14 cellular contexts compared by ENCODE assay signal in the genomic region with DNA sequence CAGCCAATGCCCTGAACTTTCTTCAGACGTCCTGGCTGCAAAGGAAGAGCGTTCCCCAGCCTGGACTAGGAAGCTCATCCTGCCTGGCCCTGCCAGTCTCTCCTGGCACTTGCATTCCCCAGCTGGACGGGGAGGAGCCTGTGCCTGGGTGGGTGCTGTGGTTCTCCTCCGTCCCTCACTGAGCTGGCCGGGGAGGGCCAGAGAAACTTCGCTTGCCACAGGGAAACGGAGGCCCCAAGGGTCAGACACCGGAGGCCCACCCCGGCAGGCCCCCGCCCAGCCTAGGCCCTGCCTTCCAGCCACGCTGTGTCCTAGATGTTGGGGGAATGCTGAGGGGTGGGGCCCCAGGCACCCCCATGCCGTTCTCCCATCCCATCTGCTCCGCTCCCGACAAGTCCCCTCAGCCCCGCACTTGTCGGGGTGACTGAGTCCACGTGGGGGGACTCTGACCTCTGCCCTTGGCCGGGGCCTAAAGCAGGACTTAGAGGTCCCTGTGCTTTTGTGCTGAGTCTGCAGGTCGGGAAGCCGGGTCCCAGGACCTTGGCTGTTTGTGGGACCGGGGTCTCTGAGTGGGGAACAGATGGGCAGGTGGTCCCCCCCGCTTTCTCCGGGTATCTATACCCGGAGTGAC. TPM values are rescaled to one million over a fixed set of nuclear protein-coding genes. Genes with fewer than 3 reads are reported as not detected.
DNase-seq lines count a peak whose midpoint lies in the region; ATAC-seq, FAIRE-seq and TF ChIP-seq lines count a peak whose summit lies in the region.
"Had no signal": no experiment of that assay in that cellular context is flagged by ENCODE, and none has a peak within 500 bp of the region (broad histone marks: within the 10 kb centered on the region; RNA-seq: fewer than 3 reads in every experiment).

No MANE protein-coding gene starts in this region.

- H3K4me1 ChIP-seq in adrenal gland (replicated peaks in 1 of 2) (peaks cover 11 to 12% of the 10 kb centered on the region in 2 donors), HepG2 (ENCODE audit: insufficient read depth, low read length) (peaks cover 56% of the 10 kb centered on the region)

- no peak overlapping the region for H3K4me3 ChIP-seq in adrenal gland
- no peak overlapping the region for H3K4me3 ChIP-seq in HepG2 (replicated peaks in 1 of 3; ENCODE audit: insufficient read depth in 1 of 3, low read depth in 2 of 3, low read length in 3 of 3)
- H3K4me3 ChIP-seq: GM12878, HAP-1 had no signal

- H3K27me3 ChIP-seq in adrenal gland = no peaks in the 10 kb centered on the region
- H3K27me3 ChIP-seq in HepG2 (ENCODE audit: control insufficient read depth in 1 of 2, insufficient read depth in 2 of 2, low read length in 2 of 2) = no peaks in the 10 kb centered on the region; a peak in 2 of 5 replicates

- peaks cover 8% of the 10 kb centered on the region; the same call in 1 of the 2 replicates for H4K20me1 ChIP-seq in HepG2 (ENCODE audit: insufficient read depth, low read length)

- no peak overlapping the region for H3K4me2 ChIP-seq in HepG2 (ENCODE audit: low read depth, low read length)

- H2AFZ ChIP-seq in HepG2 (ENCODE audit: low read length) = no peak overlapping the region

- FAIRE-seq in HepG2 (lab: Jason Lieb, UNC) = no peak
- FAIRE-seq: endometrium, GM12878 had no signal

- H3K36me3 ChIP-seq in adrenal gland (replicated peaks in 1 of 2) (no peaks in the 10 kb centered on the region), HepG2 (replicated peaks in 1 of 2; ENCODE audit: control insufficient read depth in 1 of 2, insufficient read depth in 2 of 2, low read length in 2 of 2) (peaks cover 2 to 23% of the 10 kb centered on the region in 2 experiments; a peak in 4 of 5 replicates)
- H3K36me3 ChIP-seq: HAP-1 had no signal

- ATAC-seq in HepG2 = no peak
- ATAC-seq: GM12878; stimulated activated effector memory CD8-positive, alpha-beta T cell treated with anti-CD3 and anti-CD28 coated beads, Interleukin-12 subunit alpha, Interleukin-12 subunit beta, amount 100 ng/mL, for 72 hours had no signal

- TF ChIP-seq CTCF in adrenal gland (IDR thresholded peaks at IDR 0.05) = no peak
- TF ChIP-seq CTCF in HepG2 (CRISPR knock-in tag; IDR thresholded peaks at IDR 0.05) = no peak

- peaks cover 23% of the 10 kb centered on the region for H3K79me2 ChIP-seq in HepG2 (ENCODE audit: insufficient read depth, low read length)

- DNase-seq in activated CD8-positive, alpha-beta memory T cell treated with anti-CD3 and anti-CD28 coated beads, Interleukin-2, amount 50 U/mL, for 4 hours = peak; percentile 12
- DNase-seq in activated CD8-positive, alpha-beta memory T cell treated with anti-CD3 and anti-CD28 coated beads for 24 hours = no peak
- DNase-seq in adrenal gland = peak in 4 of 7 donors; percentile 5 to 22 (median 14)
- no peak for DNase-seq in HepG2 (ENCODE audit: low spot score)
- DNase-seq in superior temporal gyrus (ENCODE audit: extremely low spot score) = peak; percentile 35
- no peak for DNase-seq in OCI-M2 (lab: John Stamatoyannopoulos, UW; ENCODE audit: unreplicated experiment)
- DNase-seq in OCI-M1 (lab: John Stamatoyannopoulos, UW) = no peak
- no peak for DNase-seq in COLO668 (lab: John Stamatoyannopoulos, UW; ENCODE audit: unreplicated experiment)
- DNase-seq: NCI-H2081 treated with DMSO at 0.1 percent for 48 hours, SW 1271 had no signal

- in situ Hi-C loops in HepG2 (cut with HindIII; ENCODE audit: extremely low pct_ligation_motif_present, low pct_unique_long_range_greater_than_20kb) = no loop called here

- intact Hi-C loops in adrenal gland (cut with DNase I) (no loop called here), HepG2 (cut with micrococcal nuclease; ENCODE audit: unreplicated experiment) (no loop called here)

- TF ChIP-seq POLR2A in adrenal gland (IDR thresholded peaks at IDR 0.05) (no peak), HepG2 (IDR thresholded peaks at IDR 0.05; ENCODE audit: insufficient read depth in 1 of 2, low read depth in 2 of 2, low read length in 2 of 2) (no peak)

- CTCF ChIA-PET in HepG2 (lab: Yijun Ruan, JAX; ENCODE audit: low intra/inter-chr PET ratio, low total read pairs) = no interaction called here

- TF ChIP-seq RAD21 in HepG2 (CRISPR knock-in tag; IDR thresholded peaks at IDR 0.05) = no peak

- POLR2A ChIA-PET in HepG2 (lab: Yijun Ruan, JAX) = no interaction called here

- H3K9me3 ChIP-seq in adrenal gland (replicated peaks in 1 of 3) (no peaks in the 10 kb centered on the region), HepG2 (ENCODE audit: low read length) (no peaks in the 10 kb centered on the region)
- H3K9me3 ChIP-seq: HAP-1 had no signal

- TF ChIP-seq EP300 in HepG2 (IDR thresholded peaks at IDR 0.05; ENCODE audit: low read depth in 2 of 2, low read length in 2 of 2) = no peak
- TF ChIP-seq EP300 in HepG2 (CRISPR knock-in tag; IDR thresholded peaks at IDR 0.05; ENCODE audit: borderline replicate concordance) = no peak

- no peak overlapping the region for H3K27ac ChIP-seq in adrenal gland
- no peak overlapping the region for H3K27ac ChIP-seq in HepG2 (ENCODE audit: extremely low read length, insufficient read depth, low read length)

- no peak overlapping the region for H3K9ac ChIP-seq in HepG2 (ENCODE audit: insufficient read depth, low read depth, low read length)

- no TSS peak for BruUV-seq in HepG2 (replicated peaks; lab: Mats Ljungman, UMichigan)

- WGBS in adrenal gland, 4 donors = 89 to 94% (median 93%) methylated on average over 6 to 24 of the region's 24 CpGs
- 92% methylated on average over 17 of the region's 24 CpGs for WGBS in HepG2 (ENCODE audit: low lambda C conversion rate)

RNA-seq across cellular contexts. Expression of a gene that starts 4.8 kb away (rescaled TPM):
- 1 to 10 TPM in 4 of 8 donors, under 1 TPM in 2, not detected in 2; 0.36 to 2.1 (median 1.8) TPM for total RNA-seq in adrenal gland
- 10 to 100 TPM in 2 of 3 donors, under 1 TPM in 1; 0.20 to 16.8 (median 11.4) TPM for polyA plus RNA-seq in adrenal gland
- 78.5 and 105 TPM in 2 replicates for total RNA-seq in HepG2 (2016; rRNA removed; fragmentation: Illumina TruSeq; extraction: Trizol)
- total RNA-seq in HepG2 (2016; cell fraction: cytosol; rRNA removed; fragmentation: Illumina TruSeq; extraction: Trizol; ENCODE audit: low read depth) = 13.1 and 13.2 TPM in 2 replicates
- 61.2 and 115 TPM in 2 replicates for total RNA-seq in HepG2 (2016; cell fraction: insoluble cytoplasmic fraction; rRNA removed; fragmentation: Illumina TruSeq; extraction: Trizol)
- total RNA-seq in HepG2 (2016; cell fraction: membrane; rRNA removed; fragmentation: Illumina TruSeq; extraction: Trizol) = 21.0 and 27.4 TPM in 2 replicates
- total RNA-seq in HepG2 (2016; cell fraction: nucleus; rRNA removed; fragmentation: Illumina TruSeq; extraction: Trizol) = 94.5 and 110 TPM in 2 replicates
- 75.7 and 112 TPM in 2 replicates for polyA plus RNA-seq in HepG2 (2011; rRNA removed)
- polyA plus RNA-seq in HepG2 (2011; cell fraction: cytosol; rRNA removed) = 34.7 and 61.2 TPM in 2 replicates
- polyA plus RNA-seq in HepG2 (2011; cell fraction: nucleus; rRNA removed) = 656 and 751 TPM in 2 replicates
- 108 and 140 TPM in 2 replicates for polyA plus RNA-seq in HepG2 (2012)
- polyA plus RNA-seq in HepG2 (2016; cell fraction: cytosol; fragmentation: Illumina TruSeq; extraction: Trizol; ENCODE audit: low read depth) = 11.0 and 12.4 TPM in 2 replicates
- 47.9 and 52.0 TPM in 2 replicates for polyA plus RNA-seq in HepG2 (2016; cell fraction: insoluble cytoplasmic fraction; fragmentation: Illumina TruSeq; extraction: Trizol; ENCODE audit: low read depth)
- polyA plus RNA-seq in HepG2 (2016; cell fraction: membrane; fragmentation: Illumina TruSeq; extraction: Trizol; ENCODE audit: low read depth) = 11.9 and 17.7 TPM in 2 replicates
- 369 and 379 TPM in 2 replicates for polyA plus RNA-seq in HepG2 (2016; cell fraction: nucleus; fragmentation: Illumina TruSeq; extraction: Trizol; ENCODE audit: insufficient read depth, low read depth)
- polyA minus RNA-seq in HepG2 (2011; rRNA and poly(A)+ RNA removed; ENCODE audit: low replicate concordance) = 0.42 and 84.7 TPM in 2 replicates
- polyA minus RNA-seq in HepG2 (2011; cell fraction: cytosol; rRNA and poly(A)+ RNA removed) = 33.3 and 39.2 TPM in 2 replicates
- polyA minus RNA-seq in HepG2 (2011; cell fraction: nucleus; rRNA and poly(A)+ RNA removed) = 93.9 and 118 TPM in 2 replicates

RNA-seq across cellular contexts. Expression of a gene that starts 33.7 kb away (rescaled TPM):
- total RNA-seq in adrenal gland (10 to 100 TPM in 7 of 8 donors, 1 to 10 TPM in 1; 8.4 to 58.5 (median 25.3) TPM), HepG2 (2016; rRNA removed; fragmentation: Illumina TruSeq; extraction: Trizol) (2.8 and 3.3 TPM in 2 replicates)
- polyA plus RNA-seq in adrenal gland (10 to 100 TPM; 12.8 to 91.5 (median 51.5) TPM), HepG2 (2011; rRNA removed) (1.4 and 2.6 TPM in 2 replicates)
- total RNA-seq in HepG2 (2016; cell fraction: cytosol; rRNA removed; fragmentation: Illumina TruSeq; extraction: Trizol; ENCODE audit: low read depth) = 2.1 and 2.7 TPM in 2 replicates
- 3.0 and 3.3 TPM in 2 replicates for total RNA-seq in HepG2 (2016; cell fraction: insoluble cytoplasmic fraction; rRNA removed; fragmentation: Illumina TruSeq; extraction: Trizol)
- 3.0 and 3.8 TPM in 2 replicates for total RNA-seq in HepG2 (2016; cell fraction: membrane; rRNA removed; fragmentation: Illumina TruSeq; extraction: Trizol)
- 1.5 and 1.7 TPM in 2 replicates for total RNA-seq in HepG2 (2016; cell fraction: nucleus; rRNA removed; fragmentation: Illumina TruSeq; extraction: Trizol)
- 1.4 and 2.8 TPM in 2 replicates for polyA plus RNA-seq in HepG2 (2011; cell fraction: cytosol; rRNA removed)
- polyA plus RNA-seq in HepG2 (2011; cell fraction: nucleus; rRNA removed) = 9.6 and 9.7 TPM in 2 replicates
- polyA plus RNA-seq in HepG2 (2012) = 7.3 and 10.9 TPM in 2 replicates
- polyA plus RNA-seq in HepG2 (2016; cell fraction: cytosol; fragmentation: Illumina TruSeq; extraction: Trizol; ENCODE audit: low read depth) = 5.4 and 5.7 TPM in 2 replicates
- polyA plus RNA-seq in HepG2 (2016; cell fraction: insoluble cytoplasmic fraction; fragmentation: Illumina TruSeq; extraction: Trizol; ENCODE audit: low read depth) = 5.9 and 7.1 TPM in 2 replicates
- 6.0 and 7.3 TPM in 2 replicates for polyA plus RNA-seq in HepG2 (2016; cell fraction: membrane; fragmentation: Illumina TruSeq; extraction: Trizol; ENCODE audit: low read depth)
- 5.8 and 6.5 TPM in 2 replicates for polyA plus RNA-seq in HepG2 (2016; cell fraction: nucleus; fragmentation: Illumina TruSeq; extraction: Trizol; ENCODE audit: insufficient read depth, low read depth)
- polyA minus RNA-seq in HepG2 (2011; rRNA and poly(A)+ RNA removed; ENCODE audit: low replicate concordance) = 2.4 and 3.4 TPM in 2 replicates
- 3.4 and 5.6 TPM in 2 replicates for polyA minus RNA-seq in HepG2 (2011; cell fraction: cytosol; rRNA and poly(A)+ RNA removed)
- 0.77 and 1.6 TPM in 2 replicates for polyA minus RNA-seq in HepG2 (2011; cell fraction: nucleus; rRNA and poly(A)+ RNA removed)

RNA-seq across cellular contexts. Expression of a gene that starts 52.7 kb away (rescaled TPM):
- 100 to 1,000 TPM in 7 of 8 donors, 10 to 100 TPM in 1; 80.3 to 335 (median 181) TPM for total RNA-seq in adrenal gland
- polyA plus RNA-seq in adrenal gland = 100 to 1,000 TPM in 2 of 3 donors, 10 to 100 TPM in 1; 19.0 to 543 (median 246) TPM
- 0.07 and 0.14 TPM in 2 replicates for total RNA-seq in HepG2 (2016; rRNA removed; fragmentation: Illumina TruSeq; extraction: Trizol)
- total RNA-seq in HepG2 (2016; cell fraction: cytosol; rRNA removed; fragmentation: Illumina TruSeq; extraction: Trizol; ENCODE audit: low read depth) = not detected in 2 replicates
- 0.06 TPM in 1 of 2 replicates, not detected in the other for total RNA-seq in HepG2 (2016; cell fraction: insoluble cytoplasmic fraction; rRNA removed; fragmentation: Illumina TruSeq; extraction: Trizol)
- total RNA-seq in HepG2 (2016; cell fraction: membrane; rRNA removed; fragmentation: Illumina TruSeq; extraction: Trizol) = not detected in 2 replicates
- 0.13 and 0.22 TPM in 2 replicates for total RNA-seq in HepG2 (2016; cell fraction: nucleus; rRNA removed; fragmentation: Illumina TruSeq; extraction: Trizol)
- 0.41 and 1.6 TPM in 2 replicates for polyA plus RNA-seq in HepG2 (2011; rRNA removed)
- polyA plus RNA-seq in HepG2 (2011; cell fraction: cytosol; rRNA removed) = 0.27 and 0.31 TPM in 2 replicates
- 8.5 and 10.4 TPM in 2 replicates for polyA plus RNA-seq in HepG2 (2011; cell fraction: nucleus; rRNA removed)
- polyA plus RNA-seq in HepG2 (2012) = 0.36 and 0.81 TPM in 2 replicates
- not detected in 2 replicates for polyA plus RNA-seq in HepG2 (2016; cell fraction: cytosol; fragmentation: Illumina TruSeq; extraction: Trizol; ENCODE audit: low read depth)
- polyA plus RNA-seq in HepG2 (2016; cell fraction: insoluble cytoplasmic fraction; fragmentation: Illumina TruSeq; extraction: Trizol; ENCODE audit: low read depth) = not detected in 2 replicates
- not detected in 2 replicates for polyA plus RNA-seq in HepG2 (2016; cell fraction: membrane; fragmentation: Illumina TruSeq; extraction: Trizol; ENCODE audit: low read depth)
- polyA plus RNA-seq in HepG2 (2016; cell fraction: nucleus; fragmentation: Illumina TruSeq; extraction: Trizol; ENCODE audit: insufficient read depth, low read depth) = 0.48 and 0.69 TPM in 2 replicates
- polyA minus RNA-seq in HepG2 (2011; rRNA and poly(A)+ RNA removed; ENCODE audit: low replicate concordance) = 0.44 TPM in 1 of 2 replicates, not detected in the other
- polyA minus RNA-seq in HepG2 (2011; cell fraction: cytosol; rRNA and poly(A)+ RNA removed) = not detected in 2 replicates
- polyA minus RNA-seq in HepG2 (2011; cell fraction: nucleus; rRNA and poly(A)+ RNA removed) = 0.52 and 1.2 TPM in 2 replicates

Comparison
In these comparisons a context has a peak if more than half of its experiments do, and no peak if none do; other contexts are left out.
1. DNase-seq: peak in activated CD8-positive, alpha-beta memory T cell treated with anti-CD3 and anti-CD28 coated beads, Interleukin-2, amount 50 U/mL, for 4 hours (single experiment), adrenal gland (4 of 7) and superior temporal gyrus (single experiment); none in activated CD8-positive, alpha-beta memory T cell treated with anti-CD3 and anti-CD28 coated beads for 24 hours (single experiment), HepG2 (single experiment), OCI-M2 (single experiment), OCI-M1 (single experiment) and COLO668 (single experiment).
2. RNA of a gene that starts 4.8 kb away (total RNA-seq): 13.1 to 115 TPM in HepG2; 0.36 to 2.1 TPM in adrenal gland; every median in the first group is over 4 times any median in the second.
3. RNA of a gene that starts 52.7 kb away (total RNA-seq): 80.3 to 335 TPM in adrenal gland; 0.06 to 0.22 TPM in HepG2; every median in the first group is over 10 times any median in the second.